ENCODE assay signal across 22 cellular contexts in the genomic region with DNA sequence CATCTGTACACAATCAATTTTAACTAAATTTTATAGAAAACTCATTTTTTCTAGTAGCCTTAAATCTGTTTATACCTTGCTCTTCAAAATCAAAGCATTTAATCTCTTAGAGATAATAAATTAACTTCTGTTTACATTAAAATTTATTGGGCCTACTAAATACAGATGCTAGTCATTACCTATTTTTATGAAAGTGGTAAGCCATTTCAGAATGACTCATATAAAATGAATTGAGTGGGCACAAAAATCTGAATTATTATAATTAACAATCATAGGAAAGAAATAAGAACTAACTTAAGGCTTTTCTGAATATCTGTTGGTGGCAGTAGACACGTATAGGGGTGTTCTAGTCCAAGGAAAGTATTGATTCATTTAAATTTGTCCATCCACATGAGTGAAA.
DNase-seq lines count a peak whose midpoint lies in the region; ATAC-seq, FAIRE-seq and TF ChIP-seq lines count a peak whose summit lies in the region.
"Had no signal": no experiment of that assay in that cellular context is flagged by ENCODE, and none has a peak within 500 bp of the region (broad histone marks: within the 10 kb centered on the region; RNA-seq: fewer than 3 reads in every experiment).

No MANE protein-coding gene starts in this region.

- H3K27ac ChIP-seq in SK-N-SH (ENCODE audit: low read depth in 2 of 2, low read length in 1 of 2) (no peak overlapping the region), urinary bladder (ENCODE audit: low read depth) (peak overlapping the region; percentile 23)
- H3K27ac ChIP-seq: 22Rv1, BLaER1, C4-2B, GM23248 had no signal

- H3K9me2 ChIP-seq in SK-N-SH = no peaks in the 10 kb centered on the region

- ATAC-seq in SK-N-SH treated with all-trans-retinoic acid at 6 μM for 48 hours (no peak), HG02623 (IDR thresholded peaks at IDR 0.05; ENCODE audit: unreplicated experiment) (no peak)
- ATAC-seq: CD8-positive, alpha-beta T cell had no signal

- H3K27me3 ChIP-seq in SK-N-SH (ENCODE audit: insufficient read depth) = no peaks in the 10 kb centered on the region
- H3K27me3 ChIP-seq: BLaER1 had no signal

- H3K9ac ChIP-seq in SK-N-SH = no peak overlapping the region
- H3K9ac ChIP-seq: BLaER1, GM23248 had no signal

- POLR2A ChIA-PET in SK-N-SH (lab: Yijun Ruan, JAX) = no interaction called here

- H3K36me3 Mint-ChIP-seq in activated naive CD4-positive, alpha-beta T cell treated with anti-CD3 and anti-CD28 coated beads for 36 hours (ENCODE audit: low read depth) = no peaks in the 10 kb centered on the region
- H3K36me3 Mint-ChIP-seq: CD4-positive, CD25-positive, alpha-beta regulatory T cell; CD8-positive, alpha-beta T cell had no signal

- H3K9me3 Mint-ChIP-seq in activated naive CD4-positive, alpha-beta T cell treated with anti-CD3 and anti-CD28 coated beads for 36 hours = no peaks in the 10 kb centered on the region

- no peak overlapping the region for H3K4me3 Mint-ChIP-seq in activated naive CD4-positive, alpha-beta T cell treated with anti-CD3 and anti-CD28 coated beads for 36 hours
- H3K4me3 Mint-ChIP-seq: B cell; CD4-positive, CD25-positive, alpha-beta regulatory T cell; CD8-positive, alpha-beta T cell had no signal

- H3K9me3 ChIP-seq in SK-N-SH = no peaks in the 10 kb centered on the region
- H3K9me3 ChIP-seq: Caco-2 had no signal

- CTCF ChIA-PET in SK-N-SH (lab: Yijun Ruan, JAX) = no interaction called here
- CTCF ChIA-PET in activated naive CD4-positive, alpha-beta T cell treated with anti-CD3 and anti-CD28 coated beads for 36 hours (lab: Charles Lee) = no interaction called here

- H3K4me2 ChIP-seq in SK-N-SH = no peak overlapping the region
- H3K4me2 ChIP-seq: BLaER1 had no signal

- H3F3A ChIP-seq in SK-N-SH (replicated peaks; ENCODE audit: insufficient read depth) = no peaks in the 10 kb centered on the region

- FAIRE-seq in islet of Langerhans (lab: Jason Lieb, UNC) = peak; percentile 13
- FAIRE-seq: A204.1, G401.6, GM19239, H1 had no signal

- no peak overlapping the region for H3K27ac Mint-ChIP-seq in activated naive CD4-positive, alpha-beta T cell treated with anti-CD3 and anti-CD28 coated beads for 36 hours
- H3K27ac Mint-ChIP-seq: B cell; CD4-positive, CD25-positive, alpha-beta regulatory T cell; CD8-positive, alpha-beta T cell had no signal

- H3K4me1 ChIP-seq in SK-N-SH (ENCODE audit: control insufficient read depth in 1 of 2, insufficient read depth in 2 of 2, low read depth in 1 of 2, low read length in 1 of 2) (no peaks in the 10 kb centered on the region), urinary bladder (ENCODE audit: insufficient read depth) (no peaks in the 10 kb centered on the region)
- H3K4me1 ChIP-seq: BLaER1, Caco-2 had no signal

- H3K79me2 ChIP-seq in SK-N-SH (ENCODE audit: insufficient read depth) = no peaks in the 10 kb centered on the region

- no peak for TF ChIP-seq RAD21 in SK-N-SH (IDR thresholded peaks at IDR 0.05; ENCODE audit: low read length)

- 66% methylated on average over 1 of the region's 1 CpG for WGBS in SK-N-SH (ENCODE audit: low lambda C conversion rate)
- WGBS in urinary bladder = 75% methylated on average over 1 of the region's 1 CpG

- intact Hi-C loops in activated naive CD4-positive, alpha-beta T cell treated with anti-CD3 and anti-CD28 coated beads for 36 hours (cut with micrococcal nuclease) = no loop called here

- no peak overlapping the region for H3K4me3 ChIP-seq in SK-N-SH (ENCODE audit: low read depth in 2 of 2, low read length in 1 of 2)
- H3K4me3 ChIP-seq in urinary bladder (ENCODE audit: low read depth, low read length) = no peak overlapping the region
- H3K4me3 ChIP-seq: BLaER1, GM23248 had no signal

- no peaks in the 10 kb centered on the region for H3K27me3 Mint-ChIP-seq in activated naive CD4-positive, alpha-beta T cell treated with anti-CD3 and anti-CD28 coated beads for 36 hours (ENCODE audit: low read depth)
- H3K27me3 Mint-ChIP-seq: B cell; CD4-positive, CD25-positive, alpha-beta regulatory T cell had no signal

- H3K36me3 ChIP-seq in SK-N-SH (replicated peaks in 1 of 2; ENCODE audit: control insufficient read depth in 1 of 2, insufficient read depth in 2 of 2, low read length in 1 of 2) = no peaks in the 10 kb centered on the region
- H3K36me3 ChIP-seq in urinary bladder (ENCODE audit: insufficient read depth) = no peaks in the 10 kb centered on the region
- H3K36me3 ChIP-seq: BLaER1 had no signal

- no peak for DNase-seq in SK-N-SH
- DNase-seq in activated naive CD4-positive, alpha-beta T cell treated with anti-CD3 and anti-CD28 coated beads for 36 hours = no peak
- DNase-seq: Caco-2; CD4-positive, CD25-positive, alpha-beta regulatory T cell; CD8-positive, alpha-beta T cell; DMS153; DND-41; GM23248; H7; HCEC 1CT had no signal

- TF ChIP-seq EP300 in SK-N-SH (IDR thresholded peaks at IDR 0.05; ENCODE audit: borderline replicate concordance in 1 of 2, low read depth in 1 of 2, low read length in 1 of 2) = no peak

- H3K4me1 Mint-ChIP-seq in activated naive CD4-positive, alpha-beta T cell treated with anti-CD3 and anti-CD28 coated beads for 36 hours (ENCODE audit: low read depth) = no peaks in the 10 kb centered on the region
- H3K4me1 Mint-ChIP-seq: B cell; CD4-positive, CD25-positive, alpha-beta regulatory T cell had no signal

- TF ChIP-seq CTCF in SK-N-SH (IDR thresholded peaks at IDR 0.05) = no peak

- H4K20me1 ChIP-seq in SK-N-SH (ENCODE audit: insufficient read depth) = no peaks in the 10 kb centered on the region
- H4K20me1 ChIP-seq: BLaER1 had no signal

- H2AFZ ChIP-seq in SK-N-SH (ENCODE audit: low read depth) = no peak overlapping the region
- H2AFZ ChIP-seq: GM23248 had no signal

TF ChIP-seq in SK-N-SH treated with all-trans-retinoic acid at 6 μM for 48 hours, 23 proteins besides CTCF, POLR2A, EP300 and RAD21:
- TF ChIP-seq RARB (CRISPR knock-in tag; IDR thresholded peaks at IDR 0.05) (no peak), ZNF8 (CRISPR knock-in tag; IDR thresholded peaks at IDR 0.05) (peak; percentile 75), ISL1 (CRISPR knock-in tag; IDR thresholded peaks at IDR 0.05) (peak; percentile 23; the same call in 1 of the 2 replicates), BACH2 (CRISPR knock-in tag; IDR thresholded peaks at IDR 0.05; ENCODE audit: borderline replicate concordance) (no peak)

TF ChIP-seq in SK-N-SH, 30 proteins besides CTCF, POLR2A, EP300 and RAD21 (continues in another document):
- TF ChIP-seq SIN3A (IDR thresholded peaks at IDR 0.05; ENCODE audit: borderline replicate concordance, low read depth, low read length) (no peak), TEAD4 (IDR thresholded peaks at IDR 0.05; ENCODE audit: borderline replicate concordance, insufficient read depth) (no peak), FOSL2 (IDR thresholded peaks at IDR 0.05; ENCODE audit: borderline replicate concordance, low read depth) (no peak), REST (IDR thresholded peaks at IDR 0.05; ENCODE audit: low read depth, low read length) (no peak), MXI1 (IDR thresholded peaks at IDR 0.05; ENCODE audit: low read depth, low read length) (no peak), FOXJ3 (CRISPR knock-in tag; IDR thresholded peaks at IDR 0.05) (no peak)
- TF ChIP-seq, protein P1, sequence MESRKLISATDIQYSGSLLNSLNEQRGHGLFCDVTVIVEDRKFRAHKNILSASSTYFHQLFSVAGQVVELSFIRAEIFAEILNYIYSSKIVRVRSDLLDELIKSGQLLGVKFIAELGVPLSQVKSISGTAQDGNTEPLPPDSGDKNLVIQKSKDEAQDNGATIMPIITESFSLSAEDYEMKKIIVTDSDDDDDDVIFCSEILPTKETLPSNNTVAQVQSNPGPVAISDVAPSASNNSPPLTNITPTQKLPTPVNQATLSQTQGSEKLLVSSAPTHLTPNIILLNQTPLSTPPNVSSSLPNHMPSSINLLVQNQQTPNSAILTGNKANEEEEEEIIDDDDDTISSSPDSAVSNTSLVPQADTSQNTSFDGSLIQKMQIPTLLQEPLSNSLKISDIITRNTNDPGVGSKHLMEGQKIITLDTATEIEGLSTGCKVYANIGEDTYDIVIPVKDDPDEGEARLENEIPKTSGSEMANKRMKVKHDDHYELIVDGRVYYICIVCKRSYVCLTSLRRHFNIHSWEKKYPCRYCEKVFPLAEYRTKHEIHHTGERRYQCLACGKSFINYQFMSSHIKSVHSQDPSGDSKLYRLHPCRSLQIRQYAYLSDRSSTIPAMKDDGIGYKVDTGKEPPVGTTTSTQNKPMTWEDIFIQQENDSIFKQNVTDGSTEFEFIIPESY (IDR thresholded peaks at IDR 0.05; ENCODE audit: borderline replicate concordance, low read depth) = no peak
- TF ChIP-seq, protein P2, sequence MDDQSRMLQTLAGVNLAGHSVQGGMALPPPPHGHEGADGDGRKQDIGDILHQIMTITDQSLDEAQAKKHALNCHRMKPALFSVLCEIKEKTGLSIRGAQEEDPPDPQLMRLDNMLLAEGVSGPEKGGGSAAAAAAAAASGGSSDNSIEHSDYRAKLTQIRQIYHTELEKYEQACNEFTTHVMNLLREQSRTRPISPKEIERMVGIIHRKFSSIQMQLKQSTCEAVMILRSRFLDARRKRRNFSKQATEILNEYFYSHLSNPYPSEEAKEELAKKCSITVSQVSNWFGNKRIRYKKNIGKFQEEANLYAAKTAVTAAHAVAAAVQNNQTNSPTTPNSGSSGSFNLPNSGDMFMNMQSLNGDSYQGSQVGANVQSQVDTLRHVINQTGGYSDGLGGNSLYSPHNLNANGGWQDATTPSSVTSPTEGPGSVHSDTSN (IDR thresholded peaks at IDR 0.05) = no peak
